In the genomic region with DNA sequence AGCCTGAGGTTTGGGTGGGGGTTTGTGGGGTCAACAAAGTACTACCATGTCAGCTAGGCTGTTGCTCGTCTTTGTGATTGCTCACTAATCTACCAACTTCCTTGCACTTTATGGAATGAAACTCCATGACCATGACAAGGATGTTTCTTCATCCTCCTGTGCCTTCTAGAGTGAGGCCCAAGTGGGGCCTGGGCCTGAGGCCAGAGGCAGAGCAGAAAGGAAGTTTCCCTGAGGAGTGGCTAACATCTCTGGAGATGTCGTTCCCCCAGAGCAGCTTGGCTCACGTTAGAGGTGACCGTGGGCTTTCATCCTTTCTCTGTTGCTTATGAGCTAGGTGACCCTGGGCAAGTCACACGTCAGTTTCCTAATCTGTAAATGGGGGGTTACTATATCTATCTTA, we compare ENCODE assay signal across 1 cellular context.
TF ChIP-seq lines count a peak whose summit lies in the region.

No MANE protein-coding gene starts in this region.

TF ChIP-seq in H1, 55 proteins besides CTCF, POLR2A, EP300 and RAD21:
- TF ChIP-seq NANOG (IDR thresholded peaks at IDR 0.05; ENCODE audit: insufficient read depth, low read depth, low read length, poor library complexity, severe bottlenecking) = no peak
- TF ChIP-seq POLR2AphosphoS5 (IDR thresholded peaks at IDR 0.05; ENCODE audit: low read depth, low read length) = no peak
- no peak for TF ChIP-seq EGR1 (IDR thresholded peaks at IDR 0.05; ENCODE audit: borderline replicate concordance, low read depth, low read length)
- TF ChIP-seq SP4 (IDR thresholded peaks at IDR 0.05; ENCODE audit: low read length) = no peak
- TF ChIP-seq EZH2 (IDR thresholded peaks at IDR 0.05; ENCODE audit: low read depth, low read length, severe bottlenecking) = no peak
- no peak for TF ChIP-seq SIN3A (conservative IDR thresholded peaks at IDR 0.05 in 1 of 2, IDR thresholded peaks at IDR 0.05 in 1 of 2; ENCODE audit: low read depth in 1 of 2, low read length in 2 of 2)
- TF ChIP-seq KDM5A (IDR thresholded peaks at IDR 0.05; ENCODE audit: low read length) = no peak
- TF ChIP-seq, protein P1, sequence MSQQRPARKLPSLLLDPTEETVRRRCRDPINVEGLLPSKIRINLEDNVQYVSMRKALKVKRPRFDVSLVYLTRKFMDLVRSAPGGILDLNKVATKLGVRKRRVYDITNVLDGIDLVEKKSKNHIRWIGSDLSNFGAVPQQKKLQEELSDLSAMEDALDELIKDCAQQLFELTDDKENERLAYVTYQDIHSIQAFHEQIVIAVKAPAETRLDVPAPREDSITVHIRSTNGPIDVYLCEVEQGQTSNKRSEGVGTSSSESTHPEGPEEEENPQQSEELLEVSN (IDR thresholded peaks at IDR 0.05) = no peak
- no peak for TF ChIP-seq BCL11A (IDR thresholded peaks at IDR 0.05; ENCODE audit: low read depth in 2 of 2, low read length in 2 of 2)
- TF ChIP-seq SP1 (IDR thresholded peaks at IDR 0.05; ENCODE audit: low read depth, low read length) = no peak
- TF ChIP-seq HDAC6 (IDR thresholded peaks at IDR 0.05; ENCODE audit: low read depth, low read length) = no peak
- no peak for TF ChIP-seq KDM1A (IDR thresholded peaks at IDR 0.05; ENCODE audit: borderline replicate concordance, low read length)
- no peak for TF ChIP-seq JUN (IDR thresholded peaks at IDR 0.05; ENCODE audit: low read depth, low read length)
- TF ChIP-seq TAF7 (optimal IDR thresholded peaks at IDR 0.05; ENCODE audit: borderline replicate concordance, low read depth, low read length) = no peak
- no peak for TF ChIP-seq SIX5 (IDR thresholded peaks at IDR 0.05; ENCODE audit: low read depth, low read length)
